ENCODE assay signal across 8 cellular contexts in the genomic region with DNA sequence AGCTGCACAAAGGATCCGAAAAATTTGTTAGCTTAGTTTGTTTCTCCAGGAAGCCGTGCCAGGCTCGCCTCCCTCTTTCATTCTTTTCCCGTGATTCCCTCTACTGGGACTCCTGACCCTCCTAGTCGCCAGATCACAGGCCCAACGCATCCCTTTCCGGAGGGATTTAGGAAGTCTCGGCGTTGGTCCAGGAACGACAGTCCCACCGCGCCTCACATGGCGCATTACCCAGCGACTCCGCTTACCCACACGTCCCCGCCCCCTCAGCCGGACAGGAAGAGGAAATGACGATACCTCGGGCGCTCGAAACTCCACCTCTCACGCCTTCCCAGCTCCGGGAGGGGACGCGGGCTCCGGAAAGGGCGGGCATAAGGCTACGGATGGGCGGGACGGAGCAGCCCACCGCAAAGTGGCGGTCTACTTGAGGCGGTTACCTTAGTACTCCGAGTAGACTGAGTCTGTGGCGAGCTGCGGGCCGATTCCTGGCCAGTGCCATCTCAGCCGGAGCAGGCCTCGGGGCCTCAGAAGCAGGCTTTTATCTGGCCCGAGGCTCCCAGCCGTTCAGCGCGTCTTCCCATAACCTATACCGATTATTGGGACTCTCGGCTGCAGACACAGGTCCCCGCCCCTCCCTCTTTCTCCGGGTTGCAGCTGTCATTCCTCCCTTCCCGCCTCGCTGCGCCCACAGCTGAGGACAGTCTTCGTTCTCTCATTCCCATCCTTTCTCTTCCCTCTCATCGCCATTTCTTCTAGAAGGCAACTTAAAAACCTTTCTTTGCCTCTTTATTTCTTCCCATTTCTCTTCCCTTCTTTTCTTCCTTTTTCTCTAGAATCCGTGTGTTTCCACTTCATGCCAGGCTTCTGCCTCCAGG. TPM values are rescaled to one million over a fixed set of nuclear protein-coding genes. Genes with fewer than 3 reads are reported as not detected.
DNase-seq lines count a peak whose midpoint lies in the region; ATAC-seq and TF ChIP-seq lines count a peak whose summit lies in the region.

A gene with protein sequence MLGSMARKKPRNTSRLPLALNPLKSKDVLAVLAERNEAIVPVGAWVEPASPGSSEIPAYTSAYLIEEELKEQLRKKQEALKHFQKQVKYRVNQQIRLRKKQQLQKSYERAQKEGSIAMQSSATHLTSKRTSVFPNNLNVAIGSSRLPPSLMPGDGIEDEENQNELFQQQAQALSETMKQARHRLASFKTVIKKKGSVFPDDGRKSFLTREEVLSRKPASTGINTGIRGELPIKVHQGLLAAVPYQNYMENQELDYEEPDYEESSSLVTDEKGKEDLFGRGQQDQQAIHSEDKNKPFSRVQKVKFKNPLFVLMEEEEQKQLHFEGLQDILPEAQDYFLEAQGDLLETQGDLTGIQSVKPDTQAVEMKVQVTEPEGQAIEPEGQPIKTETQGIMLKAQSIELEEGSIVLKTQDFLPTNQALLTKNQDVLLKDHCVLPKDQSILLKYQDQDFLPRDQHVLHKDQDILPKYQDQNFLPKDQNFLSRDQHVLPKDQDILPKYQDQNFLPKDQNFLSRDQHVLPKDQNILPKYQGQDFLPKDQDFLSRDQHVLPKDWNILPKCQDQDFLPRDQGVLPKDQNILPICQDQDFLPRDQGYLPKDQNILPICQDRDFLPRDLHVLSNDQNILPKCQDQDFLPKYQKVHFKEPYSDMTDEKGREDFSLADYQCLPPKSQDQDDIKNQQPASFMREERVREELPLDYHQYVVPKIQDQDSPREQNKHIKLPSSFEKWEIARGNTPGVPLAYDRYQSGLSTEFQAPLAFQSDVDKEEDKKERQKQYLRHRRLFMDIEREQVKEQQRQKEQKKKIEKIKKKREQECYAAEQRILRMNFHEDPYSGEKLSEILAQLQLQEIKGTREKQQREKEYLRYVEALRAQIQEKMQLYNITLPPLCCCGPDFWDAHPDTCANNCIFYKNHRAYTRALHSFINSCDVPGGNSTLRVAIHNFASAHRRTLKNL (plus strand): TSS at position 450 of the 872 bp plus-strand sequence. CDS start 531 bp downstream, outside the sequence.

- 0% methylated on average over 34 of the region's 54 CpGs for WGBS in right lobe of liver (ENCODE audit: insufficient coverage, low coverage, low lambda C conversion rate, missing lambda C conversion rate)

- H3K27ac ChIP-seq in C4-2B (peak within 1 kb of the TSS; percentile 78), right lobe of liver (peak within 1 kb of the TSS; percentile 64 to 73 (median 67))

- no peak for TF ChIP-seq CTCF in C4-2B (conservative IDR thresholded peaks at IDR 0.05)
- no peak for TF ChIP-seq CTCF in right lobe of liver (IDR thresholded peaks at IDR 0.05)

- DNase-seq in NCI-H748 (lab: John Stamatoyannopoulos, UW; ENCODE audit: unreplicated experiment), result peak; percentile 96
- DNase-seq in activated CD4-positive, alpha-beta T cell treated with anti-CD3 and anti-CD28 coated beads, Interleukin-2, amount 50 U/mL, for 4 hours, result peak; percentile 93 to 94
- peak; percentile 97 for DNase-seq in ecto neural progenitor cell (ENCODE audit: low spot score)
- DNase-seq in right lobe of liver, result peak; percentile 98
- peak; percentile 93 to 96 for DNase-seq in stimulated activated CD4-positive, alpha-beta T cell treated with anti-CD3 and anti-CD28 coated beads, Interleukin-4, amount 100 ng/mL, for 4 hours

- H3K9me3 ChIP-seq in right lobe of liver, result no peaks in the 10 kb centered on the region

- intact Hi-C loops in right lobe of liver (cut with DNase I), result no loop called here

- H3K4me3 ChIP-seq in right lobe of liver, result peak within 1 kb of the TSS; percentile 49 to 89 (median 78)

- peaks cover 0 to 6% (median 0%) of the 10 kb centered on the region in 4 donors for H3K4me1 ChIP-seq in right lobe of liver

- no peaks in the 10 kb centered on the region for H3K36me3 ChIP-seq in right lobe of liver

- ATAC-seq in GM19372 (IDR thresholded peaks at IDR 0.05; ENCODE audit: low read depth, unreplicated experiment) (peak; percentile 99), HG03521 (IDR thresholded peaks at IDR 0.05; ENCODE audit: unreplicated experiment) (peak; percentile 100), right lobe of liver (peak; percentile 100)

- peak; percentile 88 for TF ChIP-seq POLR2A in right lobe of liver (IDR thresholded peaks at IDR 0.05)

- no peaks in the 10 kb centered on the region for H3K27me3 ChIP-seq in right lobe of liver

RNA-seq across cellular contexts. Expression of the gene that starts here (rescaled TPM):
- 1 to 10 TPM in 2 of 6 experiments, under 1 TPM in 4; 0.57 to 1.8 (median 0.70) TPM for total RNA-seq in right lobe of liver

Comparison
In these comparisons a context has a peak if more than half of its experiments do, and no peak if none do; other contexts are left out.
1. Peak in every context shown above with its lines: DNase-seq, ATAC-seq, H3K4me3 ChIP-seq and H3K27ac ChIP-seq.